ENCODE assay signal across 8 cellular contexts in genomic region chr2:122545821-122546220, GRCh38.
"Had no signal": no experiment of that assay in that cellular context is flagged by ENCODE, and none has a peak within 500 bp of the region (broad histone marks: within the 10 kb centered on the region; RNA-seq: fewer than 3 reads in every experiment).

No MANE protein-coding gene starts in this region.

- DNase-seq: GOT3, H7, HFFc6, IMR-90, KG1 had no signal

- H3K27ac Mint-ChIP-seq: HFFc6 had no signal

- H3K4me3 ChIP-seq: HAP-1, K562 had no signal

- H3K9me3 ChIP-seq: HAP-1 had no signal

- ATAC-seq: HCT116, K562 had no signal

- H3K36me3 ChIP-seq: HAP-1 had no signal

- H3K4me3 Mint-ChIP-seq: HFFc6 had no signal
